ENCODE assay signal across 21 cellular contexts in genomic region chr2:1227289-1227900, GRCh38.
A peak's percentile ranks its signal among the peaks of the same experiment; 100 is the strongest.
DNase-seq lines count a peak whose midpoint lies in the region; ATAC-seq and TF ChIP-seq lines count a peak whose summit lies in the region.
"Had no signal": no experiment of that assay in that cellular context is flagged by ENCODE, and none has a peak within 500 bp of the region (broad histone marks: within the 10 kb centered on the region; RNA-seq: fewer than 3 reads in every experiment).

No MANE protein-coding gene starts in this region.

- peaks cover 18% of the 10 kb centered on the region; the same call in 1 of the 2 replicates for H3K4me1 Mint-ChIP-seq in HFFc6 (ENCODE audit: low read depth)
- H3K4me1 Mint-ChIP-seq: activated naive CD4-positive, alpha-beta T cell treated with anti-CD3 and anti-CD28 coated beads, Interleukin-2, amount 10 ng/mL, durations not matched to agents 7 days and 5 days had no signal

- no peaks in the 10 kb centered on the region for H3K79me2 ChIP-seq in OCI-LY7 (ENCODE audit: insufficient read depth, low read depth, low read length)

- H3K4me3 ChIP-seq in OCI-LY7 (ENCODE audit: low read depth, low read length, poor library complexity, severe bottlenecking) = no peak overlapping the region
- H3K4me3 ChIP-seq: psoas muscle had no signal

- CTCF ChIA-PET in OCI-LY7 (lab: Charles Lee; ENCODE audit: unreplicated experiment) = no interaction called here

- H4K20me1 ChIP-seq in OCI-LY7 (ENCODE audit: insufficient read depth, low read length) = no peaks in the 10 kb centered on the region

- no peaks in the 10 kb centered on the region; the same call in 1 of the 2 replicates for H3K27me3 Mint-ChIP-seq in HFFc6 (ENCODE audit: insufficient read depth)
- H3K27me3 Mint-ChIP-seq: activated naive CD4-positive, alpha-beta T cell treated with anti-CD3 and anti-CD28 coated beads, Interleukin-2, amount 10 ng/mL, durations not matched to agents 7 days and 5 days; CD4-positive, alpha-beta T cell had no signal

- H3K4me3 Mint-ChIP-seq in HFFc6 = no peak overlapping the region; the same call in 1 of the 2 replicates
- H3K4me3 Mint-ChIP-seq: activated naive CD4-positive, alpha-beta T cell treated with anti-CD3 and anti-CD28 coated beads, Interleukin-2, amount 10 ng/mL, durations not matched to agents 7 days and 5 days; CD4-positive, alpha-beta T cell; neural crest cell; T-helper 1 cell treated with Interleukin-12 subunit alpha and Interleukin-12 subunit beta and Interleukin-4 antibody, amounts not matched to agents 30 μg/mL and 1 μg/mL, for 36 hours had no signal

- TF ChIP-seq POLR2A in GM18505 (IDR thresholded peaks at IDR 0.05; ENCODE audit: borderline replicate concordance, extremely low read depth, insufficient read depth, insufficient read length) = no peak

- peak overlapping the region; percentile 64; the same call in 1 of the 2 replicates for H3K27ac Mint-ChIP-seq in HFFc6
- H3K27ac Mint-ChIP-seq: activated naive CD4-positive, alpha-beta T cell treated with anti-CD3 and anti-CD28 coated beads, Interleukin-2, amount 10 ng/mL, durations not matched to agents 7 days and 5 days; CD4-positive, alpha-beta T cell; T-helper 1 cell treated with Interleukin-12 subunit alpha and Interleukin-12 subunit beta and Interleukin-4 antibody, amounts not matched to agents 30 μg/mL and 1 μg/mL, for 36 hours had no signal

- H3K36me3 Mint-ChIP-seq in HFFc6 (ENCODE audit: low read depth) = peaks cover 10% of the 10 kb centered on the region; the same call in 1 of the 2 replicates
- H3K36me3 Mint-ChIP-seq: activated naive CD4-positive, alpha-beta T cell treated with anti-CD3 and anti-CD28 coated beads, Interleukin-2, amount 10 ng/mL, durations not matched to agents 7 days and 5 days had no signal

- H3K27ac ChIP-seq in OCI-LY7 (ENCODE audit: low read depth, low read length, poor library complexity, severe bottlenecking) = no peak overlapping the region
- H3K27ac ChIP-seq: psoas muscle had no signal

- no TSS peak for BruUV-seq in OCI-LY7 (replicated peaks; lab: Mats Ljungman, UMichigan)

- peak; percentile 84 for DNase-seq in COR-L47 (lab: John Stamatoyannopoulos, UW)
- no peak for DNase-seq in HFFc6
- DNase-seq in NCI-H69 (lab: John Stamatoyannopoulos, UW) = peak; percentile 3
- peak; percentile 61 for DNase-seq in kidney tubule cell (ENCODE audit: low spot score)
- no peak for DNase-seq in activated naive CD4-positive, alpha-beta T cell (lab: John Stamatoyannopoulos, UW)
- DNase-seq in OCI-LY7 (ENCODE audit: low spot score) = no peak
- DNase-seq in NK-92 (lab: John Stamatoyannopoulos, UW; ENCODE audit: unreplicated experiment) = no peak
- DNase-seq: activated CD4-positive, alpha-beta T cell treated with anti-CD3 and anti-CD28 coated beads, Interleukin-2, amount 50 U/mL, for 48 hours; activated naive CD4-positive, alpha-beta T cell treated with anti-CD3 and anti-CD28 coated beads, Interleukin-2, amount 10 ng/mL, durations not matched to agents 7 days and 5 days; activated T-cell treated with anti-CD3 and anti-CD28 coated beads, Interleukin-2, amount 50 U/mL, for 1 hour; aorta; CD4-positive, alpha-beta T cell; cerebellar nuclear complex; DND-41; effector CD4-positive, alpha-beta T cell; NCI-H226 had no signal

- H3K9me3 Mint-ChIP-seq in HFFc6 = peaks cover 22% of the 10 kb centered on the region; the same call in 1 of the 2 replicates
- H3K9me3 Mint-ChIP-seq: activated naive CD4-positive, alpha-beta T cell treated with anti-CD3 and anti-CD28 coated beads, Interleukin-2, amount 10 ng/mL, durations not matched to agents 7 days and 5 days; CD4-positive, alpha-beta T cell; neural crest cell; T-helper 1 cell treated with Interleukin-12 subunit alpha and Interleukin-12 subunit beta and Interleukin-4 antibody, amounts not matched to agents 30 μg/mL and 1 μg/mL, for 36 hours had no signal

- POLR2A ChIA-PET in OCI-LY7 (lab: Charles Lee) = interaction anchor here (0.9 kb wide), 1 partner anchor 1184 kb away, joined by 5 read pairs; no protein-coding TSS in a partner anchor

- H3K36me3 ChIP-seq in OCI-LY7 (ENCODE audit: insufficient read depth, low read length) = no peaks in the 10 kb centered on the region

- intact Hi-C loops in OCI-LY7 (cut with micrococcal nuclease; ENCODE audit: unreplicated experiment) = no loop called here

- H3K9me3 ChIP-seq in OCI-LY7 (ENCODE audit: low read length) = no peaks in the 10 kb centered on the region
- H3K9me3 ChIP-seq: psoas muscle had no signal

- H3K4me1 ChIP-seq in OCI-LY7 (ENCODE audit: insufficient read depth, low read length, poor library complexity, severe bottlenecking) = no peaks in the 10 kb centered on the region
- H3K4me1 ChIP-seq: psoas muscle had no signal

- no peaks in the 10 kb centered on the region for H3K9me2 ChIP-seq in OCI-LY7 (ENCODE audit: insufficient read depth, low read length)

- no peak overlapping the region for H3K4me2 ChIP-seq in OCI-LY7 (ENCODE audit: low read length)

- no peak overlapping the region for H2AFZ ChIP-seq in OCI-LY7 (ENCODE audit: low read length)

- TF ChIP-seq CTCF in HFFc6 (IDR thresholded peaks at IDR 0.05) (no peak), OCI-LY7 (conservative IDR thresholded peaks at IDR 0.05; ENCODE audit: low read length) (no peak)

- no peak for ATAC-seq in GM18505 (IDR thresholded peaks at IDR 0.05; ENCODE audit: unreplicated experiment)
- ATAC-seq: left lobe of liver, psoas muscle had no signal

Comparison
In these comparisons a context has a peak if more than half of its experiments do, and no peak if none do; other contexts are left out.
1. DNase-seq: peak in COR-L47 (single experiment), NCI-H69 (single experiment) and kidney tubule cell (single experiment); none in HFFc6 (single experiment), activated naive CD4-positive, alpha-beta T cell (0 of 4), OCI-LY7 (single experiment) and NK-92 (single experiment).